Comparison of ENCODE assay signal across 1 cellular context in the genomic region with DNA sequence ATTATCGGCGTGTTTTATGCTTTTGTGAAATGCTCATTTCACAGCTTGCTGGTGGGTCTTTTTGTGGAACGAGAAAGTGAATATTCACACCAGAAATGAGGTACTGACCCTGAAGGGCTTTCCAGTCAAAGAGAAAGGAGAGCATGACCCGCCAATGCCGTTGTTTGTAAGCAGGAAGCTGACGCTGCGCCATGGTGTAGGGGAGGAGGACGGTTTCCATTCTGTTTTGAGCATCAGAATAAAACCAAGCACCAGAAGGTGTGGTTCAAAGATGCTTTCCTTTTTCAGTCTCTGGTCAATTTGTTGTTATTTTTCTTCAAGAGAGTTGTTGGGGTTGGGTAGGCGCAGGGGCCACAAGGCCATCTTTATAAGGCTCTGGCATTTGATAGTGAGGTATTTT.
TF ChIP-seq lines count a peak whose summit lies in the region.

No MANE protein-coding gene starts in this region.

TF ChIP-seq in GM23338, 12 proteins besides CTCF, POLR2A, EP300 and RAD21 (continued from another document):
- TF ChIP-seq EZH2 (IDR thresholded peaks at IDR 0.05; ENCODE audit: low read depth, unreplicated experiment) (no peak), EZH2phosphoT487 (IDR thresholded peaks at IDR 0.05; ENCODE audit: unreplicated experiment) (no peak), ZNF462 (CRISPR knock-in tag; IDR thresholded peaks at IDR 0.05) (no peak), STAT1 (IDR thresholded peaks at IDR 0.05; ENCODE audit: unreplicated experiment) (no peak), JUNB (IDR thresholded peaks at IDR 0.05; ENCODE audit: unreplicated experiment) (no peak), ZNF331 (CRISPR knock-in tag; IDR thresholded peaks at IDR 0.05; ENCODE audit: low read depth) (no peak)
